17 cellular contexts compared by ENCODE assay signal in the genomic region with DNA sequence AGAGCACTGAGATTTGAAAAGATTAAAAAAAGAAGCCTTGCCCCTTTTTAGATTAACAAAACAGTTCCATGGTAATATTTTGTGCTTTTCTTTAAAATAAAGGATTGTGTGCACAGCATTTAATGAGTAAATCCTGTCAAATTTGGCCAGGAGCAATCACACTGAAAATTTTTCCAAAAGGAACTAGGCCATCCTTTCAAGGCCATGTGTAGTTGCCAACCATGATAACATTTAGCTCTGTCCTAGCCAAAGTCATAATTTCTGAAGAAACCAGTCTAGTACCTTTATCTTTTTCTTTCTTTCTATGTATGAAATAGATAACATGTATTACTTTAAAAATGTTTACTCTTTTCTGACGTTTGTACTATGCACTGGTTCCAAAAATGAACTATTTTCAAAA.
A peak's percentile ranks its signal among the peaks of the same experiment; 100 is the strongest.
DNase-seq lines count a peak whose midpoint lies in the region; TF ChIP-seq lines count a peak whose summit lies in the region.
"Had no signal": no experiment of that assay in that cellular context is flagged by ENCODE, and none has a peak within 500 bp of the region (broad histone marks: within the 10 kb centered on the region; RNA-seq: fewer than 3 reads in every experiment).

No MANE protein-coding gene starts in this region.

- TF ChIP-seq EP300 in sigmoid colon (IDR thresholded peaks at IDR 0.05), result no peak

- TF ChIP-seq POLR2A in sigmoid colon (IDR thresholded peaks at IDR 0.05), result no peak

- H3K9ac ChIP-seq in SK-N-MC (ENCODE audit: insufficient read length) (no peak overlapping the region), iPS-18a (ENCODE audit: low read length) (no peak overlapping the region)

- H3K27ac ChIP-seq in left ventricle myocardium inferior (replicated peaks), result peak overlapping the region; percentile 83
- H3K27ac ChIP-seq in SK-N-MC, result peak overlapping the region; percentile 25; the same call in 1 of the 2 replicates
- no peak overlapping the region for H3K27ac ChIP-seq in iPS-18a (ENCODE audit: low read length)
- peak overlapping the region; percentile 75 to 86 (median 83) for H3K27ac ChIP-seq in sigmoid colon
- H3K27ac ChIP-seq: lower lobe of right lung had no signal

- intact Hi-C loops in left ventricle myocardium inferior (cut with micrococcal nuclease) (no loop called here), cardiac septum (cut with DNase I) (no loop called here), sigmoid colon (cut with DNase I) (no loop called here)

- H3K4me1 ChIP-seq in left ventricle myocardium inferior (peaks cover 48% of the 10 kb centered on the region), iPS-18a (ENCODE audit: control insufficient read depth, low read depth, low read length) (peaks cover 62% of the 10 kb centered on the region), sigmoid colon (peaks cover 0 to 91% (median 66%) of the 10 kb centered on the region in 4 donors)

- DNase-seq in left ventricle myocardium inferior, result no peak
- no peak for DNase-seq in cardiac septum (ENCODE audit: low spot score)
- no peak for DNase-seq in SK-N-MC (ENCODE audit: low read depth, low spot score)
- DNase-seq in sigmoid colon, result no peak
- DNase-seq in NCI-H524 (lab: John Stamatoyannopoulos, UW), result no peak
- no peak for DNase-seq in HPDE6-E6E7 (ENCODE audit: extremely low spot score)
- DNase-seq in activated naive CD4-positive, alpha-beta T cell treated with anti-CD3 and anti-CD28 coated beads, Interleukin-2, amount 50 U/mL, for 16 hours, result no peak
- DNase-seq: activated CD4-positive, alpha-beta T cell treated with anti-CD3 and anti-CD28 coated beads, Interleukin-2, amount 50 U/mL, for 1 hour; activated CD8-positive, alpha-beta memory T cell treated with anti-CD3 and anti-CD28 coated beads, Interleukin-2, amount 50 U/mL, for 4 hours; amniotic stem cell; central memory CD4-positive, alpha-beta T cell; effector memory CD4-positive, alpha-beta T cell; lower lobe of right lung; naive thymus-derived CD4-positive, alpha-beta T cell; T-helper 1 cell had no signal

- H3K36me3 ChIP-seq in left ventricle myocardium inferior, result no peaks in the 10 kb centered on the region
- no peaks in the 10 kb centered on the region for H3K36me3 ChIP-seq in SK-N-MC (ENCODE audit: insufficient read depth, low read length)
- H3K36me3 ChIP-seq in iPS-18a (ENCODE audit: control insufficient read depth, low read depth, low read length), result no peaks in the 10 kb centered on the region
- no peaks in the 10 kb centered on the region for H3K36me3 ChIP-seq in sigmoid colon
- H3K36me3 ChIP-seq: HAP-1, lower lobe of right lung had no signal

- peak overlapping the region; percentile 70 for H3K4me3 ChIP-seq in left ventricle myocardium inferior
- no peak overlapping the region for H3K4me3 ChIP-seq in SK-N-MC
- H3K4me3 ChIP-seq in iPS-18a (ENCODE audit: low read length), result peak overlapping the region; percentile 66
- peak overlapping the region in 2 of 4 donors; percentile 54 to 56 for H3K4me3 ChIP-seq in sigmoid colon

- TF ChIP-seq CTCF in left ventricle myocardium inferior (IDR thresholded peaks at IDR 0.05; ENCODE audit: borderline replicate concordance) (no peak), sigmoid colon (IDR thresholded peaks at IDR 0.05) (no peak)

- no peaks in the 10 kb centered on the region for H3K27me3 ChIP-seq in left ventricle myocardium inferior (ENCODE audit: low read depth)
- H3K27me3 ChIP-seq in iPS-18a (ENCODE audit: control insufficient read depth, insufficient read depth, low read length), result peaks cover 22% of the 10 kb centered on the region
- H3K27me3 ChIP-seq in sigmoid colon, result no peaks in the 10 kb centered on the region

- H3K9me3 ChIP-seq in left ventricle myocardium inferior (replicated peaks) (no peaks in the 10 kb centered on the region), SK-N-MC (ENCODE audit: low read depth, low read length) (no peaks in the 10 kb centered on the region), iPS-18a (ENCODE audit: control insufficient read depth, low read depth, low read length) (no peaks in the 10 kb centered on the region), sigmoid colon (no peaks in the 10 kb centered on the region)
- H3K9me3 ChIP-seq: HAP-1, lower lobe of right lung had no signal

- WGBS in sigmoid colon, 2 donors, result 52 to 70% methylated on average over 1 of the region's 1 CpG
